In the genomic region with DNA sequence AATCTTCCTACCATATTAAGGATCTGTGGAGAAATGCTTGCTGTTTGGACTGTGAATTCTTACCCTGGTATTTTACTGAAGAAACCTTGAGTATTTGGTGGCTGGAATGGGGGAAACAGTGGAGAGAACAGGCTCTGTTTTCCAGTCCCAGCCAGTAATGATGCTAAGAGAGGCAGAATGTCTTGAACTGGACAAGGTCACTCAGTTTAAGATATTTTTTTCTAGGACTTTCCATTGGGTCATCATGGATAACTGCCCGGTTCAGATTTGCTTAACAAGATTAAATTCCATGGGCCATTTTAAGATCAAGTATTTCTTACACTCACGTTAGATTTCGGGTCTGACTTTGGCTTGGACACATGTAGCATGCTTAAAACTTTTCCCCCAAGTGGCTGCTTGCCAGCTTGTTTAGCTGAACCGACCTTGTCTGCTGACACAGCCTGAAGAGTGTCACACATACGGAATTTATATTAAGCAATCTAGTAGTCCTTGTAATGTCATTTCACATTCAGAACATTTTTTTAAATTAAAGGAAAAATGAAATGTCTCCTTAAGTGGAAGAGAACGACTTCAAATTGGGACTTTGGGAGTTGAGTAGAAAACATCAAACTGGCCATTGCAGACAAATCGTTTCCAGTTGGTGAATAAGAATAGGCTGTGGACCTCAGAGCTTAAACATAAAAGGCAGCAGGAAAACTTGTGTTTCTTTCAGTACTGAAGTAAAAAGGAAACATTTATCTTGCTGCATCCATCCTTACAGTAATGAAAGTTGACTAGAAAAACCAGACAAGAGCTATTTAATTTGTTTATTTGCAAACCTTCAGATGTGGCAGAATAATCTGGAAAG, we compare ENCODE assay signal across 2 cellular contexts.
A peak's percentile ranks its signal among the peaks of the same experiment; 100 is the strongest.
TF ChIP-seq lines count a peak whose summit lies in the region.

No MANE protein-coding gene starts in this region.

TF ChIP-seq in liver, 16 proteins besides CTCF, POLR2A, EP300 and RAD21:
- peak; percentile 87 for TF ChIP-seq NR2F2 (IDR thresholded peaks at IDR 0.05)
- TF ChIP-seq, protein P1, sequence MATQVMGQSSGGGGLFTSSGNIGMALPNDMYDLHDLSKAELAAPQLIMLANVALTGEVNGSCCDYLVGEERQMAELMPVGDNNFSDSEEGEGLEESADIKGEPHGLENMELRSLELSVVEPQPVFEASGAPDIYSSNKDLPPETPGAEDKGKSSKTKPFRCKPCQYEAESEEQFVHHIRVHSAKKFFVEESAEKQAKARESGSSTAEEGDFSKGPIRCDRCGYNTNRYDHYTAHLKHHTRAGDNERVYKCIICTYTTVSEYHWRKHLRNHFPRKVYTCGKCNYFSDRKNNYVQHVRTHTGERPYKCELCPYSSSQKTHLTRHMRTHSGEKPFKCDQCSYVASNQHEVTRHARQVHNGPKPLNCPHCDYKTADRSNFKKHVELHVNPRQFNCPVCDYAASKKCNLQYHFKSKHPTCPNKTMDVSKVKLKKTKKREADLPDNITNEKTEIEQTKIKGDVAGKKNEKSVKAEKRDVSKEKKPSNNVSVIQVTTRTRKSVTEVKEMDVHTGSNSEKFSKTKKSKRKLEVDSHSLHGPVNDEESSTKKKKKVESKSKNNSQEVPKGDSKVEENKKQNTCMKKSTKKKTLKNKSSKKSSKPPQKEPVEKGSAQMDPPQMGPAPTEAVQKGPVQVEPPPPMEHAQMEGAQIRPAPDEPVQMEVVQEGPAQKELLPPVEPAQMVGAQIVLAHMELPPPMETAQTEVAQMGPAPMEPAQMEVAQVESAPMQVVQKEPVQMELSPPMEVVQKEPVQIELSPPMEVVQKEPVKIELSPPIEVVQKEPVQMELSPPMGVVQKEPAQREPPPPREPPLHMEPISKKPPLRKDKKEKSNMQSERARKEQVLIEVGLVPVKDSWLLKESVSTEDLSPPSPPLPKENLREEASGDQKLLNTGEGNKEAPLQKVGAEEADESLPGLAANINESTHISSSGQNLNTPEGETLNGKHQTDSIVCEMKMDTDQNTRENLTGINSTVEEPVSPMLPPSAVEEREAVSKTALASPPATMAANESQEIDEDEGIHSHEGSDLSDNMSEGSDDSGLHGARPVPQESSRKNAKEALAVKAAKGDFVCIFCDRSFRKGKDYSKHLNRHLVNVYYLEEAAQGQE (IDR thresholded peaks at IDR 0.05): no peak
- no peak for TF ChIP-seq TAF1 (conservative IDR thresholded peaks at IDR 0.05)
- TF ChIP-seq YY1 (IDR thresholded peaks at IDR 0.05): no peak
- TF ChIP-seq SP1 (IDR thresholded peaks at IDR 0.05): peak; percentile 41
- TF ChIP-seq, protein P2, sequence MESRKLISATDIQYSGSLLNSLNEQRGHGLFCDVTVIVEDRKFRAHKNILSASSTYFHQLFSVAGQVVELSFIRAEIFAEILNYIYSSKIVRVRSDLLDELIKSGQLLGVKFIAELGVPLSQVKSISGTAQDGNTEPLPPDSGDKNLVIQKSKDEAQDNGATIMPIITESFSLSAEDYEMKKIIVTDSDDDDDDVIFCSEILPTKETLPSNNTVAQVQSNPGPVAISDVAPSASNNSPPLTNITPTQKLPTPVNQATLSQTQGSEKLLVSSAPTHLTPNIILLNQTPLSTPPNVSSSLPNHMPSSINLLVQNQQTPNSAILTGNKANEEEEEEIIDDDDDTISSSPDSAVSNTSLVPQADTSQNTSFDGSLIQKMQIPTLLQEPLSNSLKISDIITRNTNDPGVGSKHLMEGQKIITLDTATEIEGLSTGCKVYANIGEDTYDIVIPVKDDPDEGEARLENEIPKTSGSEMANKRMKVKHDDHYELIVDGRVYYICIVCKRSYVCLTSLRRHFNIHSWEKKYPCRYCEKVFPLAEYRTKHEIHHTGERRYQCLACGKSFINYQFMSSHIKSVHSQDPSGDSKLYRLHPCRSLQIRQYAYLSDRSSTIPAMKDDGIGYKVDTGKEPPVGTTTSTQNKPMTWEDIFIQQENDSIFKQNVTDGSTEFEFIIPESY (IDR thresholded peaks at IDR 0.05): no peak
- TF ChIP-seq HNF4A (conservative IDR thresholded peaks at IDR 0.05): no peak
- TF ChIP-seq FOXA1 (IDR thresholded peaks at IDR 0.05): no peak
- TF ChIP-seq, protein P3, sequence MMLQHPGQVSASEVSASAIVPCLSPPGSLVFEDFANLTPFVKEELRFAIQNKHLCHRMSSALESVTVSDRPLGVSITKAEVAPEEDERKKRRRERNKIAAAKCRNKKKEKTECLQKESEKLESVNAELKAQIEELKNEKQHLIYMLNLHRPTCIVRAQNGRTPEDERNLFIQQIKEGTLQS (IDR thresholded peaks at IDR 0.05): no peak
- TF ChIP-seq, protein P4, sequence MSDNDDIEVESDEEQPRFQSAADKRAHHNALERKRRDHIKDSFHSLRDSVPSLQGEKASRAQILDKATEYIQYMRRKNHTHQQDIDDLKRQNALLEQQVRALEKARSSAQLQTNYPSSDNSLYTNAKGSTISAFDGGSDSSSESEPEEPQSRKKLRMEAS (IDR thresholded peaks at IDR 0.05): peak; percentile 9
- no peak for TF ChIP-seq JUND (IDR thresholded peaks at IDR 0.05)
- no peak for TF ChIP-seq GABPA (IDR thresholded peaks at IDR 0.05 in 1 of 2, conservative IDR thresholded peaks at IDR 0.05 in 1 of 2)
- no peak for TF ChIP-seq HNF4G (IDR thresholded peaks at IDR 0.05)
- no peak for TF ChIP-seq EGR1 (IDR thresholded peaks at IDR 0.05; ENCODE audit: low read depth in 2 of 2)
- peak in 1 of 2 donors; percentile 25 for TF ChIP-seq RXRA (IDR thresholded peaks at IDR 0.05)
- no peak for TF ChIP-seq FOXA2 (IDR thresholded peaks at IDR 0.05)
TF ChIP-seq in liver: peak in this region for 4.

TF ChIP-seq in HepG2, 621 proteins besides CTCF, POLR2A, EP300 and RAD21:
- TF ChIP-seq, protein P5, sequence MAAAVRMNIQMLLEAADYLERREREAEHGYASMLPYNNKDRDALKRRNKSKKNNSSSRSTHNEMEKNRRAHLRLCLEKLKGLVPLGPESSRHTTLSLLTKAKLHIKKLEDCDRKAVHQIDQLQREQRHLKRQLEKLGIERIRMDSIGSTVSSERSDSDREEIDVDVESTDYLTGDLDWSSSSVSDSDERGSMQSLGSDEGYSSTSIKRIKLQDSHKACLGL (CRISPR knock-in tag; IDR thresholded peaks at IDR 0.05): no peak
- TF ChIP-seq, protein P6, sequence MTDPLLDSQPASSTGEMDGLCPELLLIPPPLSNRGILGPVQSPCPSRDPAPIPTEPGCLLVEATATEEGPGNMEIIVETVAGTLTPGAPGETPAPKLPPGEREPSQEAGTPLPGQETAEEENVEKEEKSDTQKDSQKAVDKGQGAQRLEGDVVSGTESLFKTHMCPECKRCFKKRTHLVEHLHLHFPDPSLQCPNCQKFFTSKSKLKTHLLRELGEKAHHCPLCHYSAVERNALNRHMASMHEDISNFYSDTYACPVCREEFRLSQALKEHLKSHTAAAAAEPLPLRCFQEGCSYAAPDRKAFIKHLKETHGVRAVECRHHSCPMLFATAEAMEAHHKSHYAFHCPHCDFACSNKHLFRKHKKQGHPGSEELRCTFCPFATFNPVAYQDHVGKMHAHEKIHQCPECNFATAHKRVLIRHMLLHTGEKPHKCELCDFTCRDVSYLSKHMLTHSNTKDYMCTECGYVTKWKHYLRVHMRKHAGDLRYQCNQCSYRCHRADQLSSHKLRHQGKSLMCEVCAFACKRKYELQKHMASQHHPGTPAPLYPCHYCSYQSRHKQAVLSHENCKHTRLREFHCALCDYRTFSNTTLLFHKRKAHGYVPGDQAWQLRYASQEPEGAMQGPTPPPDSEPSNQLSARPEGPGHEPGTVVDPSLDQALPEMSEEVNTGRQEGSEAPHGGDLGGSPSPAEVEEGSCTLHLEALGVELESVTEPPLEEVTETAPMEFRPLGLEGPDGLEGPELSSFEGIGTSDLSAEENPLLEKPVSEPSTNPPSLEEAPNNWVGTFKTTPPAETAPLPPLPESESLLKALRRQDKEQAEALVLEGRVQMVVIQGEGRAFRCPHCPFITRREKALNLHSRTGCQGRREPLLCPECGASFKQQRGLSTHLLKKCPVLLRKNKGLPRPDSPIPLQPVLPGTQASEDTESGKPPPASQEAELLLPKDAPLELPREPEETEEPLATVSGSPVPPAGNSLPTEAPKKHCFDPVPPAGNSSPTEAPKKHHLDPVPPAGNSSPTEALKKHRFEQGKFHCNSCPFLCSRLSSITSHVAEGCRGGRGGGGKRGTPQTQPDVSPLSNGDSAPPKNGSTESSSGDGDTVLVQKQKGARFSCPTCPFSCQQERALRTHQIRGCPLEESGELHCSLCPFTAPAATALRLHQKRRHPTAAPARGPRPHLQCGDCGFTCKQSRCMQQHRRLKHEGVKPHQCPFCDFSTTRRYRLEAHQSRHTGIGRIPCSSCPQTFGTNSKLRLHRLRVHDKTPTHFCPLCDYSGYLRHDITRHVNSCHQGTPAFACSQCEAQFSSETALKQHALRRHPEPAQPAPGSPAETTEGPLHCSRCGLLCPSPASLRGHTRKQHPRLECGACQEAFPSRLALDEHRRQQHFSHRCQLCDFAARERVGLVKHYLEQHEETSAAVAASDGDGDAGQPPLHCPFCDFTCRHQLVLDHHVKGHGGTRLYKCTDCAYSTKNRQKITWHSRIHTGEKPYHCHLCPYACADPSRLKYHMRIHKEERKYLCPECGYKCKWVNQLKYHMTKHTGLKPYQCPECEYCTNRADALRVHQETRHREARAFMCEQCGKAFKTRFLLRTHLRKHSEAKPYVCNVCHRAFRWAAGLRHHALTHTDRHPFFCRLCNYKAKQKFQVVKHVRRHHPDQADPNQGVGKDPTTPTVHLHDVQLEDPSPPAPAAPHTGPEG (CRISPR knock-in tag; IDR thresholded peaks at IDR 0.05): no peak
- no peak for TF ChIP-seq ISL2 (CRISPR knock-in tag; IDR thresholded peaks at IDR 0.05)
- no peak for TF ChIP-seq GATA4 (IDR thresholded peaks at IDR 0.05; ENCODE audit: borderline replicate concordance, low read depth)
- TF ChIP-seq, protein P7, sequence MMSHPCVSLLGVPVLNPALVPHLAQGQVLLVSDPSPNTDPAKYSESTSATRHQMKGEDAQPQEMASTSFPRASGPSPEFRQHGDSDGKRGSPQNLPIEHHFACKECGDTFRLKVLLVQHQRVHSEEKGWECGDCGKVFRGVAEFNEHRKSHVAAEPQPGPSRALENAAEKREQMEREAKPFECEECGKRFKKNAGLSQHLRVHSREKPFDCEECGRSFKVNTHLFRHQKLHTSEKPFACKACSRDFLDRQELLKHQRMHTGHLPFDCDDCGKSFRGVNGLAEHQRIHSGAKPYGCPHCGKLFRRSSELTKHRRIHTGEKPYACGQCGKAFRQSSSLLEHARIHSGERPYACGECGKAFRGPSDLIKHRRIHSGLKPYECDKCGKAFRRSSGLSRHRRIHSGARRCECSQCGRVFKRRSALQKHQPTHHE (CRISPR knock-in tag; IDR thresholded peaks at IDR 0.05; ENCODE audit: borderline replicate concordance): no peak
TF ChIP-seq in HepG2: peak in this region for 0.
